Comparison of ENCODE assay signal across 8 cellular contexts in genomic region chr15:43826029-43826507, GRCh38. TPM values are rescaled to one million over a fixed set of nuclear protein-coding genes. Genes with fewer than 3 reads are reported as not detected.
DNase-seq lines count a peak whose midpoint lies in the region; ATAC-seq and TF ChIP-seq lines count a peak whose summit lies in the region.

No MANE protein-coding gene starts in this region.

- H3K4me1 Mint-ChIP-seq in activated T-cell treated with anti-CD3 and anti-CD28 coated beads, Interleukin-2, amount 50 U/mL, for 24 hours (ENCODE audit: low read depth), result peaks cover 66% of the 10 kb centered on the region
- peaks cover 59% of the 10 kb centered on the region for H3K4me1 Mint-ChIP-seq in activated naive CD8-positive, alpha-beta T cell (ENCODE audit: low read depth)

- H3K9me3 Mint-ChIP-seq in activated T-cell treated with anti-CD3 and anti-CD28 coated beads, Interleukin-2, amount 50 U/mL, for 24 hours, result peaks cover 4% of the 10 kb centered on the region
- no peaks in the 10 kb centered on the region for H3K9me3 Mint-ChIP-seq in activated naive CD8-positive, alpha-beta T cell (ENCODE audit: low read depth)

- TF ChIP-seq CTCF in right lobe of liver (IDR thresholded peaks at IDR 0.05), result no peak
- no peak for TF ChIP-seq CTCF in tibial artery (IDR thresholded peaks at IDR 0.05)

- H3K27me3 ChIP-seq in right lobe of liver (no peaks in the 10 kb centered on the region), tibial artery (no peaks in the 10 kb centered on the region), aorta (ENCODE audit: control insufficient read depth in 1 of 2, insufficient read depth in 2 of 2, low read length in 1 of 2) (no peaks in the 10 kb centered on the region), HAP-1 (ENCODE audit: low read depth) (no peaks in the 10 kb centered on the region)

- H3K4me1 ChIP-seq in right lobe of liver (peaks cover 0 to 20% (median 5%) of the 10 kb centered on the region in 4 donors), tibial artery (peaks cover 4 to 53% (median 30%) of the 10 kb centered on the region in 4 donors), aorta (ENCODE audit: control insufficient read depth in 1 of 2, insufficient read depth in 2 of 2, low read length in 2 of 2) (no peaks in the 10 kb centered on the region), HAP-1 (peaks cover 38% of the 10 kb centered on the region)

- peak overlapping the region in 2 of 3 donors; percentile 46 to 57 for H3K4me3 ChIP-seq in right lobe of liver
- H3K4me3 ChIP-seq in tibial artery, result peak overlapping the region; percentile 58 to 59
- no peak overlapping the region for H3K4me3 ChIP-seq in aorta (ENCODE audit: low read length in 2 of 2)
- H3K4me3 ChIP-seq in HAP-1, result no peak overlapping the region; the same call in 1 of the 2 replicates

- H3K9me3 ChIP-seq in right lobe of liver (no peaks in the 10 kb centered on the region), tibial artery (no peaks in the 10 kb centered on the region), aorta (ENCODE audit: control insufficient read depth, low read length) (no peaks in the 10 kb centered on the region), HAP-1 (peaks cover 3% of the 10 kb centered on the region; the same call in 1 of the 2 replicates)

- in situ Hi-C loops in HAP-1 (cut with MboI; ENCODE audit: low sequenced_read_pairs), result no loop called here

- ATAC-seq in right lobe of liver (no peak), aorta (ENCODE audit: low FRiP score) (no peak)

- peaks cover 72% of the 10 kb centered on the region for H3K36me3 Mint-ChIP-seq in activated T-cell treated with anti-CD3 and anti-CD28 coated beads, Interleukin-2, amount 50 U/mL, for 24 hours (ENCODE audit: low read depth)
- peaks cover 11% of the 10 kb centered on the region for H3K36me3 Mint-ChIP-seq in activated naive CD8-positive, alpha-beta T cell

- peak overlapping the region; percentile 94 for H3K4me3 Mint-ChIP-seq in activated T-cell treated with anti-CD3 and anti-CD28 coated beads, Interleukin-2, amount 50 U/mL, for 24 hours
- H3K4me3 Mint-ChIP-seq in activated naive CD8-positive, alpha-beta T cell, result peak overlapping the region; percentile 94

- WGBS in right lobe of liver (ENCODE audit: insufficient coverage, low coverage, low lambda C conversion rate, missing lambda C conversion rate), result 91% methylated on average over 11 of the region's 11 CpGs
- WGBS in aorta, 2 donors, result 96% methylated on average over 11 of the region's 11 CpGs

- H3K27ac ChIP-seq in right lobe of liver, result no peak overlapping the region
- peak overlapping the region; percentile 65 to 78 for H3K27ac ChIP-seq in tibial artery
- H3K27ac ChIP-seq in aorta (ENCODE audit: low read depth in 1 of 2, low read length in 2 of 2), result no peak overlapping the region

- no peak for DNase-seq in activated T-cell treated with anti-CD3 and anti-CD28 coated beads, Interleukin-2, amount 50 U/mL, for 24 hours
- no peak for DNase-seq in activated T-cell treated with anti-CD3 and anti-CD28 coated beads, Interleukin-2, amount 50 U/mL, for 48 hours
- no peak for DNase-seq in right lobe of liver
- DNase-seq in tibial artery, result no peak
- no peak for DNase-seq in aorta
- DNase-seq in DMS79 (lab: John Stamatoyannopoulos, UW), result no peak
- no peak for DNase-seq in HAP-1 (ENCODE audit: low spot score in 2 of 2)

- intact Hi-C loops in right lobe of liver (cut with DNase I), result no loop called here
- intact Hi-C loops in tibial artery (cut with DNase I; ENCODE audit: low total_unique reads), result no loop called here
- intact Hi-C loops in aorta (cut with DNase I), result no loop called here

- no peaks in the 10 kb centered on the region for H3K27me3 Mint-ChIP-seq in activated T-cell treated with anti-CD3 and anti-CD28 coated beads, Interleukin-2, amount 50 U/mL, for 24 hours
- H3K27me3 Mint-ChIP-seq in activated naive CD8-positive, alpha-beta T cell, result no peaks in the 10 kb centered on the region

- H3K36me3 ChIP-seq in right lobe of liver, result no peaks in the 10 kb centered on the region
- peaks cover 0 to 4% (median 0%) of the 10 kb centered on the region in 3 donors for H3K36me3 ChIP-seq in tibial artery
- H3K36me3 ChIP-seq in aorta (ENCODE audit: control insufficient read depth in 1 of 2, insufficient read depth in 2 of 2, low read length in 1 of 2), result no peaks in the 10 kb centered on the region
- H3K36me3 ChIP-seq in HAP-1 (replicated peaks), result peaks cover 13% of the 10 kb centered on the region

- peak overlapping the region; percentile 96 for H3K27ac Mint-ChIP-seq in activated T-cell treated with anti-CD3 and anti-CD28 coated beads, Interleukin-2, amount 50 U/mL, for 24 hours
- peak overlapping the region; percentile 96 for H3K27ac Mint-ChIP-seq in activated naive CD8-positive, alpha-beta T cell

- TF ChIP-seq POLR2A in right lobe of liver (IDR thresholded peaks at IDR 0.05), result no peak

RNA-seq across cellular contexts. Expression of gene WDR76, which starts 0.7 kb away (rescaled TPM):
- 1 to 10 TPM in 3 of 6 experiments, under 1 TPM in 3; 0.46 to 5.5 (median 1.1) TPM for total RNA-seq in right lobe of liver
- 1 to 10 TPM; 4.8 to 6.5 TPM for total RNA-seq in aorta
- 1 to 10 TPM; 1.9 to 3.4 TPM for polyA plus RNA-seq in aorta

RNA-seq across cellular contexts. Expression of gene MFAP1, which starts 1.6 kb away (rescaled TPM):
- total RNA-seq in right lobe of liver (10 to 100 TPM in 2 of 6 experiments, 1 to 10 TPM in 4; 6.7 to 11.9 (median 8.1) TPM), aorta (10 to 100 TPM; 20.1 to 20.6 TPM)
- polyA plus RNA-seq in aorta, result 10 to 100 TPM; 13.7 to 19.2 TPM

RNA-seq across cellular contexts. Expression of gene HYPK, which starts 25.7 kb away (rescaled TPM):
- total RNA-seq in right lobe of liver (10 to 100 TPM in 3 of 6 experiments, 1 to 10 TPM in 3; 6.1 to 17.4 (median 9.1) TPM), aorta (10 to 100 TPM; 12.6 to 16.3 TPM)
- polyA plus RNA-seq in aorta, result 10 to 100 TPM in 1 of 2 donors, 1 to 10 TPM in 1; 3.0 to 31.6 TPM

RNA-seq across cellular contexts. Expression of gene SERINC4, which starts 26.0 kb away (rescaled TPM):
- total RNA-seq in right lobe of liver (under 1 TPM in 2 of 6 experiments, not detected in 4; 0.22 to 0.26 TPM), aorta (not detected)
- under 1 TPM; 0.43 to 0.88 TPM for polyA plus RNA-seq in aorta

RNA-seq across cellular contexts. Expression of gene SERF2, which starts 33.9 kb away (rescaled TPM):
- total RNA-seq in right lobe of liver (100 to 1,000 TPM; 454 to 694 (median 611) TPM), aorta (100 to 1,000 TPM; 733 to 789 TPM)
- polyA plus RNA-seq in aorta, result 1,000 to 10,000 TPM; 1,795 to 2,327 TPM

Comparison
In these comparisons a context has a peak if more than half of its experiments do, and no peak if none do; other contexts are left out.
1. H3K27ac ChIP-seq: peak in tibial artery (2 of 2); none in right lobe of liver (0 of 3) and aorta (0 of 2).
2. H3K4me3 ChIP-seq: peak in right lobe of liver (2 of 3) and tibial artery (2 of 2); none in aorta (0 of 2) and HAP-1 (single experiment).